Comparison of ENCODE assay signal across 36 cellular contexts in genomic region chr9:103431809-103432208, GRCh38.
"Had no signal": no experiment of that assay in that cellular context is flagged by ENCODE, and none has a peak within 500 bp of the region (broad histone marks: within the 10 kb centered on the region; RNA-seq: fewer than 3 reads in every experiment).

No MANE protein-coding gene starts in this region.

- H3K4me3 ChIP-seq: adrenal gland, body of pancreas, breast epithelium had no signal

- H3K27ac ChIP-seq: adrenal gland, body of pancreas, brain microvascular endothelial cell, breast epithelium, WERI-Rb-1 had no signal

- FAIRE-seq: astrocyte, TTC549 had no signal

- H3K4me1 ChIP-seq: adrenal gland, body of pancreas, breast epithelium had no signal

- H3K9me3 ChIP-seq: adrenal gland, body of pancreas, breast epithelium had no signal

- DNase-seq: activated CD4-positive, alpha-beta memory T cell treated with anti-CD3 and anti-CD28 coated beads, Interleukin-2, amount 10 ng/mL, durations not matched to agents 7 days and 5 days; activated CD4-positive, alpha-beta T cell treated with anti-CD3 and anti-CD28 coated beads for 1 hour; activated CD4-positive, alpha-beta T cell treated with anti-CD3 and anti-CD28 coated beads for 36 hours; activated CD4-positive, alpha-beta T cell treated with anti-CD3 and anti-CD28 coated beads for 48 hours; activated CD4-positive, alpha-beta T cell treated with anti-CD3 and anti-CD28 coated beads, Interleukin-2, amount 10 ng/mL, durations not matched to agents 7 days and 5 days; activated CD4-positive, alpha-beta T cell treated with anti-CD3 and anti-CD28 coated beads, Interleukin-2, amount 50 U/mL, for 48 hours; activated CD4-positive, CD25-positive, alpha-beta regulatory T cell; activated CD8-positive, alpha-beta memory T cell treated with anti-CD3 and anti-CD28 coated beads for 24 hours; activated CD8-positive, alpha-beta memory T cell treated with anti-CD3 and anti-CD28 coated beads, Interleukin-2, amount 10 ng/mL, durations not matched to agents 7 days and 5 days; activated CD8-positive, alpha-beta memory T cell treated with anti-CD3 and anti-CD28 coated beads, Interleukin-2, amount 50 U/mL, for 48 hours; activated CD8-positive, alpha-beta T cell treated with anti-CD3 and anti-CD28 coated beads, Interleukin-2, amount 10 ng/mL, durations not matched to agents 7 days and 5 days; activated effector memory CD4-positive, alpha-beta T cell treated with anti-CD3 and anti-CD28 coated beads, Interleukin-2, amount 50 U/mL, for 16 hours; activated gamma-delta T cell treated with Interleukin-2 at 50 U/mL for 16 hours; activated naive CD4-positive, alpha-beta T cell; activated naive CD4-positive, alpha-beta T cell treated with anti-CD3 and anti-CD28 coated beads for 36 hours; activated naive CD4-positive, alpha-beta T cell treated with anti-CD3 and anti-CD28 coated beads, Interleukin-2, amount 50 U/mL, for 16 hours; activated naive CD8-positive, alpha-beta T cell treated with anti-CD3 and anti-CD28 coated beads for 36 hours; activated T-cell treated with anti-CD3 and anti-CD28 coated beads, Interleukin-2, amount 50 U/mL, for 24 hours; activated T-cell treated with anti-CD3 and anti-CD28 coated beads, Interleukin-2, amount 50 U/mL, for 72 hours; adrenal gland; amniotic stem cell; aorta; body of pancreas; brain microvascular endothelial cell; central memory CD4-positive, alpha-beta T cell; T-helper 1 cell; T-helper 2 cell; T-helper 9 cell; WERI-Rb-1 had no signal

- ATAC-seq: activated CD4-positive, alpha-beta T cell treated with anti-CD3 and anti-CD28 coated beads for 36 hours; activated CD4-positive, CD25-positive, alpha-beta regulatory T cell treated with anti-CD3 and anti-CD28 coated beads, Interleukin-2, amount 50 U/mL, for 24 hours; activated CD8-positive, alpha-beta memory T cell treated with anti-CD3 and anti-CD28 coated beads, Interleukin-2, amount 10 ng/mL, durations not matched to agents 7 days and 5 days; activated CD8-positive, alpha-beta T cell treated with anti-CD3 and anti-CD28 coated beads, Interleukin-2, amount 10 ng/mL, durations not matched to agents 7 days and 5 days; activated naive CD4-positive, alpha-beta T cell treated with anti-CD3 and anti-CD28 coated beads, Interleukin-2, amount 50 U/mL, for 72 hours; activated T-cell treated with anti-CD3 and anti-CD28 coated beads, Interleukin-2, amount 50 U/mL, for 72 hours; activated T-helper 17 cell treated with anti-CD3 and anti-CD28 coated beads, Interleukin-2, amount 50 U/mL, for 72 hours; body of pancreas; WTC11 had no signal

- H3K36me3 ChIP-seq: adrenal gland, brain microvascular endothelial cell, breast epithelium, WERI-Rb-1 had no signal

- H3K27me3 ChIP-seq: adrenal gland, body of pancreas, brain microvascular endothelial cell, breast epithelium had no signal
